In genomic region chr9:127419306-127419705, GRCh38 we compare ENCODE assay signal across 29 cellular contexts. TPM values are rescaled to one million over a fixed set of nuclear protein-coding genes. Genes with fewer than 3 reads are reported as not detected.
DNase-seq lines count a peak whose midpoint lies in the region; ATAC-seq, FAIRE-seq and TF ChIP-seq lines count a peak whose summit lies in the region.
"Had no signal": no experiment of that assay in that cellular context is flagged by ENCODE, and none has a peak within 500 bp of the region (broad histone marks: within the 10 kb centered on the region; RNA-seq: fewer than 3 reads in every experiment).

No MANE protein-coding gene starts in this region.

- no peak for ATAC-seq in A549
- ATAC-seq in GM18511 (IDR thresholded peaks at IDR 0.05; ENCODE audit: unreplicated experiment): no peak
- ATAC-seq: activated CD4-positive, CD25-positive, alpha-beta regulatory T cell treated with anti-CD3 and anti-CD28 coated beads, Interleukin-2, amount 50 U/mL, for 24 hours; activated CD8-positive, alpha-beta T cell treated with anti-CD3 and anti-CD28 coated beads, Interleukin-2, amount 10 ng/mL, durations not matched to agents 7 days and 5 days; left cardiac atrium; Right ventricle myocardium inferior had no signal

- H3K4me3 Mint-ChIP-seq in activated CD4-positive, alpha-beta memory T cell treated with anti-CD3 and anti-CD28 coated beads, Interleukin-2, amount 10 ng/mL, durations not matched to agents 7 days and 5 days: peak overlapping the region; percentile 50
- H3K4me3 Mint-ChIP-seq: activated CD8-positive, alpha-beta T cell treated with anti-CD3 and anti-CD28 coated beads, Interleukin-2, amount 10 ng/mL, durations not matched to agents 7 days and 5 days; memory B cell had no signal

- H3K27ac ChIP-seq in A549 (peak overlapping the region; percentile 70 to 91), HUES6 (ENCODE audit: low read depth, low read length) (no peak overlapping the region), hepatocyte (peak overlapping the region; percentile 12)
- H3K27ac ChIP-seq: neutrophil, prostate gland had no signal

- peaks cover 3% of the 10 kb centered on the region for H3K36me3 Mint-ChIP-seq in activated CD4-positive, alpha-beta memory T cell treated with anti-CD3 and anti-CD28 coated beads, Interleukin-2, amount 10 ng/mL, durations not matched to agents 7 days and 5 days (ENCODE audit: low read depth)

- TF ChIP-seq CTCF in A549 (IDR thresholded peaks at IDR 0.05) (no peak), hepatocyte (IDR thresholded peaks at IDR 0.05; ENCODE audit: poor library complexity) (no peak)

- no peak overlapping the region for H3K27ac Mint-ChIP-seq in activated CD4-positive, alpha-beta memory T cell treated with anti-CD3 and anti-CD28 coated beads, Interleukin-2, amount 10 ng/mL, durations not matched to agents 7 days and 5 days
- H3K27ac Mint-ChIP-seq: memory B cell had no signal

- TF ChIP-seq POLR2A in A549 (IDR thresholded peaks at IDR 0.05; ENCODE audit: low read length): no peak

- no peaks in the 10 kb centered on the region for H3K9me3 ChIP-seq in A549
- no peaks in the 10 kb centered on the region for H3K9me3 ChIP-seq in HUES6 (ENCODE audit: control insufficient read depth, insufficient read depth, low read depth, low read length)
- no peaks in the 10 kb centered on the region for H3K9me3 ChIP-seq in hepatocyte (ENCODE audit: low read depth)
- H3K9me3 ChIP-seq: heart left ventricle, neutrophil, prostate gland had no signal

- H3K36me3 ChIP-seq in HUES6 (ENCODE audit: control insufficient read depth, insufficient read depth, low read length) (no peaks in the 10 kb centered on the region), hepatocyte (replicated peaks; ENCODE audit: insufficient read depth, low read depth) (no peaks in the 10 kb centered on the region)
- H3K36me3 ChIP-seq: heart left ventricle, neutrophil, prostate gland had no signal

- no peaks in the 10 kb centered on the region for H3K9me2 ChIP-seq in hepatocyte (replicated peaks; ENCODE audit: insufficient read depth)

- CTCF ChIA-PET in A549 (lab: Yijun Ruan, JAX): interaction anchor here (1.6 to 1.8 kb wide), 2 partner anchors 101 to 204 kb away, joined by 4 to 8 read pairs; no protein-coding TSS in a partner anchor
- CTCF ChIA-PET in activated CD4-positive, alpha-beta memory T cell treated with anti-CD3 and anti-CD28 coated beads, Interleukin-2, amount 10 ng/mL, durations not matched to agents 7 days and 5 days (lab: Charles Lee): no interaction called here

- TF ChIP-seq RAD21 in A549 (conservative IDR thresholded peaks at IDR 0.05 in 1 of 2, IDR thresholded peaks at IDR 0.05 in 1 of 2): no peak

- H3K27me3 Mint-ChIP-seq in activated CD4-positive, alpha-beta memory T cell treated with anti-CD3 and anti-CD28 coated beads, Interleukin-2, amount 10 ng/mL, durations not matched to agents 7 days and 5 days: no peaks in the 10 kb centered on the region
- H3K27me3 Mint-ChIP-seq: memory B cell had no signal

- FAIRE-seq in A549 (lab: Jason Lieb, UNC): no peak
- FAIRE-seq: endothelial cell of umbilical vein had no signal

- H3K4me2 ChIP-seq in A549 (peak overlapping the region; percentile 85), hepatocyte (no peak overlapping the region)

- 0% methylated on average over 1 of the region's 7 CpGs for WGBS in A549 (ENCODE audit: missing lambda C conversion rate)
- WGBS in hepatocyte (ENCODE audit: low lambda C conversion rate, missing lambda C conversion rate): 86% methylated on average over 7 of the region's 7 CpGs

- no peak overlapping the region for H2AFZ ChIP-seq in hepatocyte

- H3K9ac ChIP-seq in HUES6 (ENCODE audit: low read length): peak overlapping the region; percentile 51

- POLR2A ChIA-PET in A549 (lab: Yijun Ruan, JAX): no interaction called here
- POLR2A ChIA-PET in activated CD4-positive, alpha-beta memory T cell treated with anti-CD3 and anti-CD28 coated beads, Interleukin-2, amount 10 ng/mL, durations not matched to agents 7 days and 5 days (lab: Charles Lee): interaction anchor here (2.4 kb wide), 1 partner anchor 31 kb away, joined by 12 read pairs; the partner anchor contains the start of genes LRSAM1 and RPL12

- H3K4me1 ChIP-seq in A549 (peaks cover 23% of the 10 kb centered on the region), HUES6 (ENCODE audit: control insufficient read depth, insufficient read depth, low read length) (peaks cover 5% of the 10 kb centered on the region; the same call in 1 of the 2 replicates), hepatocyte (ENCODE audit: insufficient read depth) (peaks cover 18% of the 10 kb centered on the region)

- no peak for DNase-seq in A549 (ENCODE audit: low read depth in 1 of 2, low spot score in 1 of 2)
- no peak for DNase-seq in activated CD4-positive, alpha-beta memory T cell treated with anti-CD3 and anti-CD28 coated beads, Interleukin-2, amount 10 ng/mL, durations not matched to agents 7 days and 5 days
- DNase-seq in hepatocyte (ENCODE audit: low spot score): no peak
- DNase-seq in COLO829 (ENCODE audit: low spot score): no peak
- DNase-seq in activated gamma-delta T cell (lab: John Stamatoyannopoulos, UW): no peak
- no peak for DNase-seq in ACHN
- DNase-seq: activated CD8-positive, alpha-beta T cell treated with anti-CD3 and anti-CD28 coated beads, Interleukin-2, amount 10 ng/mL, durations not matched to agents 7 days and 5 days; activated effector memory CD4-positive, alpha-beta T cell treated with Interleukin-2 at 50 U/mL for 16 hours; activated T-cell treated with anti-CD3 and anti-CD28 coated beads for 4 hours; C1 segment of cervical spinal cord; caudate nucleus; dermis blood vessel endothelial cell; heart left ventricle; left cardiac atrium; MM.1S; NCI-H146; NCI-H446 treated with DMSO at 0.1 percent for 48 hours; OCI-M1; stimulated activated CD4-positive, alpha-beta T cell treated with anti-CD3 and anti-CD28 coated beads, Interleukin-2, amount 100 ng/mL, for 24 hours; substantia nigra; T-helper 9 cell had no signal

- peaks cover 20% of the 10 kb centered on the region for H3K4me1 Mint-ChIP-seq in activated CD4-positive, alpha-beta memory T cell treated with anti-CD3 and anti-CD28 coated beads, Interleukin-2, amount 10 ng/mL, durations not matched to agents 7 days and 5 days

- no peaks in the 10 kb centered on the region for H3K9me3 Mint-ChIP-seq in activated CD4-positive, alpha-beta memory T cell treated with anti-CD3 and anti-CD28 coated beads, Interleukin-2, amount 10 ng/mL, durations not matched to agents 7 days and 5 days
- H3K9me3 Mint-ChIP-seq: memory B cell had no signal

- H3K4me3 ChIP-seq in A549: peak overlapping the region; percentile 45
- peak overlapping the region; percentile 53 for H3K4me3 ChIP-seq in HUES6 (ENCODE audit: low read depth, low read length)
- H3K4me3 ChIP-seq in hepatocyte: no peak overlapping the region
- H3K4me3 ChIP-seq: prostate gland had no signal

- in situ Hi-C loops in ACHN (cut with HindIII; ENCODE audit: low pct_ligation_motif_present, low pct_unique_long_range_greater_than_20kb, low sequenced_read_pairs): no loop called here

- TF ChIP-seq EP300 in A549 (IDR thresholded peaks at IDR 0.05): no peak

- no peaks in the 10 kb centered on the region for H4K20me1 ChIP-seq in hepatocyte (ENCODE audit: insufficient read depth, poor library complexity, severe bottlenecking)

- peaks cover 24% of the 10 kb centered on the region for H3K79me2 ChIP-seq in hepatocyte

- H3K27me3 ChIP-seq in HUES6 (ENCODE audit: control insufficient read depth, insufficient read depth, low read length) (no peaks in the 10 kb centered on the region), hepatocyte (no peaks in the 10 kb centered on the region)
- H3K27me3 ChIP-seq: heart left ventricle had no signal

TF ChIP-seq in A549, 52 proteins besides CTCF, POLR2A, EP300 and RAD21 (continues in another document):
- TF ChIP-seq CBX8 (IDR thresholded peaks at IDR 0.05): no peak

RNA-seq across cellular contexts. Expression of gene ZNF79, which starts 4.9 kb away (rescaled TPM):
- polyA plus RNA-seq in A549 (2011; rRNA removed) (5.7 and 7.4 TPM in 2 replicates), A549 (2017; fragmentation: RNase III; extraction: RNeasy Plus Mini Kit Qiagen cat#74134 plus additional on column Dnase treatment) (4.9 to 5.5 TPM (median 5.1 TPM) in 3 replicates), hepatocyte (3.8 and 6.0 TPM in 2 replicates)
- 2.5 and 2.7 TPM in 2 replicates for polyA plus RNA-seq in A549 (2012; cell fraction: cytosol; rRNA removed)
- polyA plus RNA-seq in A549 (2012; cell fraction: nucleus; rRNA removed): 3.5 and 4.7 TPM in 2 replicates
- 21.3 and 26.9 TPM in 2 replicates for polyA minus RNA-seq in A549 (2011; rRNA and poly(A)+ RNA removed)
- total RNA-seq in activated CD4-positive, alpha-beta memory T cell treated with anti-CD3 and anti-CD28 coated beads, Interleukin-2, amount 10 ng/mL, durations not matched to agents 7 days and 5 days: 10 to 100 TPM; 12.5 to 12.7 TPM
- 8.3 and 9.0 TPM in 2 replicates for total RNA-seq in hepatocyte

RNA-seq across cellular contexts. Expression of gene SLC2A8, which starts 22.3 kb away (rescaled TPM):
- 7.3 and 8.3 TPM in 2 replicates for polyA plus RNA-seq in A549 (2011; rRNA removed)
- polyA plus RNA-seq in A549 (2012; cell fraction: cytosol; rRNA removed): 14.2 and 24.1 TPM in 2 replicates
- polyA plus RNA-seq in A549 (2012; cell fraction: nucleus; rRNA removed): 37.4 and 58.1 TPM in 2 replicates
- polyA plus RNA-seq in A549 (2017; fragmentation: RNase III; extraction: RNeasy Plus Mini Kit Qiagen cat#74134 plus additional on column Dnase treatment): 16.0 to 16.3 TPM (median 16.3 TPM) in 3 replicates
- polyA minus RNA-seq in A549 (2011; rRNA and poly(A)+ RNA removed): 9.9 and 10.5 TPM in 2 replicates
- total RNA-seq in activated CD4-positive, alpha-beta memory T cell treated with anti-CD3 and anti-CD28 coated beads, Interleukin-2, amount 10 ng/mL, durations not matched to agents 7 days and 5 days: 1 to 10 TPM; 7.5 to 7.7 TPM
- 91.7 and 99.7 TPM in 2 replicates for total RNA-seq in hepatocyte
- polyA plus RNA-seq in hepatocyte: 138 and 145 TPM in 2 replicates

RNA-seq across cellular contexts. Expression of gene RPL12, which starts 31.9 kb away (rescaled TPM):
- polyA plus RNA-seq in A549 (2011; rRNA removed): 1,891 and 2,198 TPM in 2 replicates
- 2,114 and 2,323 TPM in 2 replicates for polyA plus RNA-seq in A549 (2012; cell fraction: cytosol; rRNA removed)
- polyA plus RNA-seq in A549 (2012; cell fraction: nucleus; rRNA removed): 721 and 1,502 TPM in 2 replicates
- polyA plus RNA-seq in A549 (2017; fragmentation: RNase III; extraction: RNeasy Plus Mini Kit Qiagen cat#74134 plus additional on column Dnase treatment): 2,384 to 2,622 TPM (median 2,519 TPM) in 3 replicates
- polyA minus RNA-seq in A549 (2011; rRNA and poly(A)+ RNA removed): 616 and 1,237 TPM in 2 replicates
- 1,000 to 10,000 TPM; 1,379 to 1,395 TPM for total RNA-seq in activated CD4-positive, alpha-beta memory T cell treated with anti-CD3 and anti-CD28 coated beads, Interleukin-2, amount 10 ng/mL, durations not matched to agents 7 days and 5 days
- total RNA-seq in hepatocyte: 1,720 and 2,202 TPM in 2 replicates
- 392 and 417 TPM in 2 replicates for polyA plus RNA-seq in hepatocyte

RNA-seq across cellular contexts. Expression of gene LRSAM1, which starts 32.0 kb away (rescaled TPM):
- polyA plus RNA-seq in A549 (2011; rRNA removed) (5.1 and 6.4 TPM in 2 replicates), A549 (2017; fragmentation: RNase III; extraction: RNeasy Plus Mini Kit Qiagen cat#74134 plus additional on column Dnase treatment) (9.2 to 10.5 TPM (median 10.0 TPM) in 3 replicates), hepatocyte (19.4 and 22.1 TPM in 2 replicates)
- 7.6 and 9.1 TPM in 2 replicates for polyA plus RNA-seq in A549 (2012; cell fraction: cytosol; rRNA removed)
- 31.8 and 46.4 TPM in 2 replicates for polyA plus RNA-seq in A549 (2012; cell fraction: nucleus; rRNA removed)
- 5.7 and 8.9 TPM in 2 replicates for polyA minus RNA-seq in A549 (2011; rRNA and poly(A)+ RNA removed)
- 10 to 100 TPM; 25.4 to 26.9 TPM for total RNA-seq in activated CD4-positive, alpha-beta memory T cell treated with anti-CD3 and anti-CD28 coated beads, Interleukin-2, amount 10 ng/mL, durations not matched to agents 7 days and 5 days
- total RNA-seq in hepatocyte: 6.8 and 10.7 TPM in 2 replicates

Comparison
In these comparisons a context has a peak if more than half of its experiments do, and no peak if none do; other contexts are left out.
1. RNA of gene SLC2A8, which starts 22.3 kb away (total RNA-seq): 91.7 to 99.7 TPM in hepatocyte; 7.5 to 7.7 TPM in activated CD4-positive, alpha-beta memory T cell treated with anti-CD3 and anti-CD28 coated beads, Interleukin-2, amount 10 ng/mL, durations not matched to agents 7 days and 5 days; every median in the first group is over 10 times any median in the second.